ENCODE assay signal across 15 cellular contexts in the genomic region with DNA sequence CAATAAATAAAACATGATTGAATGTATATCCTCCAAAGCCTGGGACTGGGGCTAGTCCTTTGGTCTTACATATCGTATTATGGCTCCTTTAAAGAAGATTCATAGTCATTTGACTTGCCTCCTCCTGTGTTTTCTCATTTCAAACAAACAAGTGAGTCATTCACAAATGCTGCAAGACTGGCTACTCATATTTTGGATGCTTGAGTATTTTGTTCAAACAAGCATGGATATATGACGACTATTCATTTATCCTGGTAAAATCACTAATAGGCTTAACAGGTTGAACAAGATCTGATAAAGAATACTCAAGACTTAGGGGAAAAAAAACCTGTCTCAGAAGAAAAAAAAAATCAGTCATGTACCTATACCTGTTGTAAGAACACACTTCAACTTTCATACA.
DNase-seq lines count a peak whose midpoint lies in the region; TF ChIP-seq lines count a peak whose summit lies in the region.
"Had no signal": no experiment of that assay in that cellular context is flagged by ENCODE, and none has a peak within 500 bp of the region (broad histone marks: within the 10 kb centered on the region; RNA-seq: fewer than 3 reads in every experiment).

No MANE protein-coding gene starts in this region.

- 34% methylated on average over 2 of the region's 2 CpGs for WGBS in suprapubic skin

- no peak for TF ChIP-seq EP300 in suprapubic skin (IDR thresholded peaks at IDR 0.05)

- TF ChIP-seq CTCF in suprapubic skin (IDR thresholded peaks at IDR 0.05), result no peak

- no peaks in the 10 kb centered on the region for H3K27me3 ChIP-seq in suprapubic skin
- H3K27me3 ChIP-seq: cardiac muscle cell had no signal

- H3K27ac ChIP-seq in suprapubic skin, result peak overlapping the region; percentile 80
- H3K27ac ChIP-seq: cardiac muscle cell had no signal

- DNase-seq in HPDE6-E6E7 (ENCODE audit: extremely low spot score) (peak; percentile 64), SW480 (ENCODE audit: low spot score) (peak; percentile 9), fibroblast of peridontal ligament (ENCODE audit: extremely low read depth) (peak; percentile 40), suprapubic skin (ENCODE audit: low spot score in 2 of 2) (no peak), D341Med (ENCODE audit: low spot score) (no peak), NOMO-1 treated with dmso at 0.1 percent for 144 hours (lab: John Stamatoyannopoulos, UW; ENCODE audit: unreplicated experiment) (no peak), MV-4-11 (lab: John Stamatoyannopoulos, UW) (no peak)
- DNase-seq: activated CD4-positive, CD25-positive, alpha-beta regulatory T cell treated with anti-CD3 and anti-CD28 coated beads, Interleukin-2, amount 50 U/mL, for 72 hours; endodermal cell; hippocampal formation; KBM-7; naive thymus-derived CD4-positive, alpha-beta T cell; NCI-H187; NCI-H526 treated with DMSO at 0.1 percent for 48 hours had no signal

- no peaks in the 10 kb centered on the region for H3K36me3 ChIP-seq in suprapubic skin
- H3K36me3 ChIP-seq: cardiac muscle cell had no signal

- peaks cover 9% of the 10 kb centered on the region for H3K4me1 ChIP-seq in suprapubic skin

- TF ChIP-seq POLR2A in suprapubic skin (IDR thresholded peaks at IDR 0.05), result no peak

- no peaks in the 10 kb centered on the region for H3K9me3 ChIP-seq in suprapubic skin

- no peak overlapping the region for H3K4me3 ChIP-seq in suprapubic skin
- H3K4me3 ChIP-seq: cardiac muscle cell had no signal

Comparison
In these comparisons a context has a peak if more than half of its experiments do, and no peak if none do; other contexts are left out.
1. DNase-seq: peak in HPDE6-E6E7 (single experiment), SW480 (single experiment) and fibroblast of peridontal ligament (single experiment); none in suprapubic skin (0 of 2), D341Med (single experiment), NOMO-1 treated with dmso at 0.1 percent for 144 hours (single experiment) and MV-4-11 (single experiment).